In genomic region chr1:11680270-11681070, GRCh38 we compare ENCODE assay signal across 8 cellular contexts. TPM values are rescaled to one million over a fixed set of nuclear protein-coding genes. Genes with fewer than 3 reads are reported as not detected.
DNase-seq lines count a peak whose midpoint lies in the region; TF ChIP-seq lines count a peak whose summit lies in the region.

No MANE protein-coding gene starts in this region.

- peaks cover 3% of the 10 kb centered on the region; the same call in 1 of the 2 replicates for H3K36me3 ChIP-seq in OCI-LY1 (ENCODE audit: insufficient read depth, low read length)
- peaks cover 17% of the 10 kb centered on the region for H3K36me3 ChIP-seq in ectodermal cell (ENCODE audit: control insufficient read depth, insufficient read depth, low read length)
- peaks cover 6 to 20% of the 10 kb centered on the region in 2 donors for H3K36me3 ChIP-seq in muscle layer of duodenum (ENCODE audit: control insufficient read depth in 1 of 2, insufficient read depth in 2 of 2, low read length in 2 of 2)

- H3K9me3 ChIP-seq in OCI-LY1 (ENCODE audit: low read length) (no peaks in the 10 kb centered on the region), ectodermal cell (ENCODE audit: control insufficient read depth, low read length) (no peaks in the 10 kb centered on the region), muscle layer of duodenum (ENCODE audit: control insufficient read depth in 1 of 2, low read length in 2 of 2) (no peaks in the 10 kb centered on the region)

- H3K4me1 ChIP-seq in OCI-LY1 (ENCODE audit: insufficient read depth, low read length, severe bottlenecking) (peaks cover 7% of the 10 kb centered on the region), ectodermal cell (ENCODE audit: control insufficient read depth, insufficient read depth, low read length) (peaks cover 19% of the 10 kb centered on the region), muscle layer of duodenum (ENCODE audit: control insufficient read depth in 1 of 2, insufficient read depth in 2 of 2, low read length in 2 of 2) (peaks cover 0 to 13% of the 10 kb centered on the region in 2 donors)

- no peak overlapping the region for H2AFZ ChIP-seq in OCI-LY1 (ENCODE audit: low read length)

- H3K36me3 Mint-ChIP-seq in HFFc6 (ENCODE audit: low read depth) = no peaks in the 10 kb centered on the region

- no peak for TF ChIP-seq CTCF in HFFc6 (IDR thresholded peaks at IDR 0.05)
- TF ChIP-seq CTCF in OCI-LY1 (IDR thresholded peaks at IDR 0.05; ENCODE audit: low read length) = no peak

- peaks cover 18% of the 10 kb centered on the region for H3K27me3 Mint-ChIP-seq in HFFc6 (ENCODE audit: insufficient read depth)

- H3K9me3 Mint-ChIP-seq in HFFc6 = no peaks in the 10 kb centered on the region

- H3F3A ChIP-seq in OCI-LY1 (ENCODE audit: insufficient read depth, low read length) = no peaks in the 10 kb centered on the region

- H3K27me3 ChIP-seq in OCI-LY1 (ENCODE audit: insufficient read depth, low read length) = no peaks in the 10 kb centered on the region
- H3K27me3 ChIP-seq in ectodermal cell (ENCODE audit: control insufficient read depth, insufficient read depth, low read length, poor library complexity, severe bottlenecking) = no peaks in the 10 kb centered on the region
- no peaks in the 10 kb centered on the region for H3K27me3 ChIP-seq in muscle layer of duodenum (ENCODE audit: low read depth, low read length)

- no peak overlapping the region for H3K27ac ChIP-seq in OCI-LY1 (ENCODE audit: low read depth, low read length, poor library complexity, severe bottlenecking)
- peak overlapping the region; percentile 51 for H3K27ac ChIP-seq in ectodermal cell (ENCODE audit: insufficient read depth, low read depth, low read length, poor library complexity, severe bottlenecking)
- peak overlapping the region; percentile 51 for H3K27ac ChIP-seq in muscle layer of duodenum (ENCODE audit: low read length)

- H3K4me3 ChIP-seq in OCI-LY1 (ENCODE audit: low read depth, low read length, poor library complexity, severe bottlenecking) (peak overlapping the region; percentile 77), ectodermal cell (ENCODE audit: insufficient read depth, low read depth, low read length) (peak overlapping the region; percentile 91), muscle layer of duodenum (ENCODE audit: low read depth in 1 of 2, low read length in 2 of 2) (peak overlapping the region; percentile 68 to 85)

- DNase-seq in NCI-H2227 treated with DMSO at 0.1 percent for 48 hours (lab: John Stamatoyannopoulos, UW) (peak; percentile 44), NCI-H2227 (lab: John Stamatoyannopoulos, UW; ENCODE audit: unreplicated experiment) (no peak), HFFc6 (peak; percentile 3), NCI-H82 treated with DMSO at 0.1 percent for 48 hours (lab: John Stamatoyannopoulos, UW; ENCODE audit: unreplicated experiment) (no peak), NCI-H2196 treated with DMSO at 0.1 percent for 48 hours (lab: John Stamatoyannopoulos, UW; ENCODE audit: unreplicated experiment) (no peak)

- peak overlapping the region; percentile 92 for H3K4me3 Mint-ChIP-seq in HFFc6

- peak overlapping the region; percentile 87 for H3K9ac ChIP-seq in OCI-LY1 (ENCODE audit: low read length)

- H4K20me1 ChIP-seq in OCI-LY1 (ENCODE audit: insufficient read depth, low read length) = no peaks in the 10 kb centered on the region

- H3K27ac Mint-ChIP-seq in HFFc6 = peak overlapping the region; percentile 74

- 3% methylated on average over 65 of the region's 65 CpGs for WGBS in ectodermal cell, 2 experiments

- peak overlapping the region; percentile 72 for H3K4me2 ChIP-seq in OCI-LY1 (ENCODE audit: low read length)

- no peaks in the 10 kb centered on the region for H3K9me2 ChIP-seq in OCI-LY1 (ENCODE audit: low read depth, low read length)

- H3K79me2 ChIP-seq in OCI-LY1 (ENCODE audit: insufficient read depth, low read length) = no peaks in the 10 kb centered on the region

- H3K4me1 Mint-ChIP-seq in HFFc6 (ENCODE audit: low read depth) = peaks cover 18% of the 10 kb centered on the region

RNA-seq across cellular contexts. Expression of gene MAD2L2, which starts 0.5 kb away (rescaled TPM):
- 10 to 100 TPM; 31.7 to 48.8 (median 42.2) TPM for total RNA-seq in HFFc6 (2021; fragmentation: NEBNext Ultra II Directional; extraction: Animal tissue kit (Norgen Biotek cat#: 25700))
- 126 TPM for polyA plus RNA-seq in ectodermal cell (2013, experiment 1 of 4)
- 111 TPM for polyA plus RNA-seq in ectodermal cell (2013, experiment 2 of 4)
- 123 TPM for polyA plus RNA-seq in ectodermal cell (2013, experiment 3 of 4)
- polyA plus RNA-seq in ectodermal cell (2013, experiment 4 of 4) = 128 TPM

RNA-seq across cellular contexts. Expression of gene DRAXIN, which starts 11.0 kb away (rescaled TPM):
- total RNA-seq in HFFc6 (2021; fragmentation: NEBNext Ultra II Directional; extraction: Animal tissue kit (Norgen Biotek cat#: 25700)) = not detected
- polyA plus RNA-seq in ectodermal cell (2013, experiment 1 of 4) = 35.0 TPM
- polyA plus RNA-seq in ectodermal cell (2013, experiment 2 of 4) = 38.1 TPM
- 26.6 TPM for polyA plus RNA-seq in ectodermal cell (2013, experiment 3 of 4)
- polyA plus RNA-seq in ectodermal cell (2013, experiment 4 of 4) = 28.9 TPM

RNA-seq across cellular contexts. Expression of gene FBXO6, which starts 16.5 kb away (rescaled TPM):
- 1 to 10 TPM; 2.5 to 4.4 (median 3.6) TPM for total RNA-seq in HFFc6 (2021; fragmentation: NEBNext Ultra II Directional; extraction: Animal tissue kit (Norgen Biotek cat#: 25700))
- 0.70 TPM for polyA plus RNA-seq in ectodermal cell (2013, experiment 1 of 4)
- polyA plus RNA-seq in ectodermal cell (2013, experiment 2 of 4) = 0.71 TPM
- 1.9 TPM for polyA plus RNA-seq in ectodermal cell (2013, experiment 3 of 4)
- 1.6 TPM for polyA plus RNA-seq in ectodermal cell (2013, experiment 4 of 4)

RNA-seq across cellular contexts. Expression of gene FBXO44, which starts 25.8 kb away (rescaled TPM):
- 10 to 100 TPM; 15.1 to 24.1 (median 18.9) TPM for total RNA-seq in HFFc6 (2021; fragmentation: NEBNext Ultra II Directional; extraction: Animal tissue kit (Norgen Biotek cat#: 25700))
- 17.8 TPM for polyA plus RNA-seq in ectodermal cell (2013, experiment 1 of 4)
- polyA plus RNA-seq in ectodermal cell (2013, experiment 2 of 4) = 15.0 TPM
- 16.4 TPM for polyA plus RNA-seq in ectodermal cell (2013, experiment 3 of 4)
- 14.5 TPM for polyA plus RNA-seq in ectodermal cell (2013, experiment 4 of 4)

RNA-seq across cellular contexts. Expression of gene FBXO2, which starts 26.2 kb away (rescaled TPM):
- total RNA-seq in HFFc6 (2021; fragmentation: NEBNext Ultra II Directional; extraction: Animal tissue kit (Norgen Biotek cat#: 25700)) = 1 to 10 TPM in 2 of 6 experiments, under 1 TPM in 4; 0.66 to 1.7 (median 0.78) TPM
- polyA plus RNA-seq in ectodermal cell (2013, experiment 1 of 4) = 7.6 TPM
- polyA plus RNA-seq in ectodermal cell (2013, experiment 2 of 4) = 6.2 TPM
- 8.6 TPM for polyA plus RNA-seq in ectodermal cell (2013, experiment 3 of 4)
- 8.1 TPM for polyA plus RNA-seq in ectodermal cell (2013, experiment 4 of 4)

Comparison
In these comparisons a context has a peak if more than half of its experiments do, and no peak if none do; other contexts are left out.
1. DNase-seq: peak in NCI-H2227 treated with DMSO at 0.1 percent for 48 hours (single experiment) and HFFc6 (single experiment); none in NCI-H2227 (single experiment), NCI-H82 treated with DMSO at 0.1 percent for 48 hours (single experiment) and NCI-H2196 treated with DMSO at 0.1 percent for 48 hours (single experiment).
2. Peak in every context shown above with its lines, with median percentiles within 50 percentile points of each other: H3K4me3 ChIP-seq.